In genomic region chr17:60604686-60605334, GRCh38 we compare ENCODE assay signal across 13 cellular contexts. TPM values are rescaled to one million over a fixed set of nuclear protein-coding genes. Genes with fewer than 3 reads are reported as not detected.
A peak's percentile ranks its signal among the peaks of the same experiment; 100 is the strongest.
DNase-seq lines count a peak whose midpoint lies in the region; ATAC-seq and TF ChIP-seq lines count a peak whose summit lies in the region.
"Had no signal": no experiment of that assay in that cellular context is flagged by ENCODE, and none has a peak within 500 bp of the region (broad histone marks: within the 10 kb centered on the region; RNA-seq: fewer than 3 reads in every experiment).

No MANE protein-coding gene starts in this region.

- H3K4me3 ChIP-seq in astrocyte of the cerebellum (ENCODE audit: low read depth, low read length), result no peak overlapping the region

- intact Hi-C loops in posterior cingulate gyrus (cut with DNase I), result no loop called here

- ATAC-seq in HG02840 (IDR thresholded peaks at IDR 0.05; ENCODE audit: low FRiP score, unreplicated experiment), result no peak
- ATAC-seq: activated T-cell treated with anti-CD3 and anti-CD28 coated beads, Interleukin-2, amount 50 U/mL, for 4 hours had no signal

- DNase-seq in AG08395 (ENCODE audit: low spot score) (peak; percentile 43), HT1080 (ENCODE audit: low read depth) (peak; percentile 70), astrocyte of the cerebellum (ENCODE audit: low read depth) (peak; percentile 47), islet precursor cell (peak; percentile 72), posterior cingulate gyrus (no peak), NCI-H2029 treated with DMSO at 0.1 percent for 48 hours (lab: John Stamatoyannopoulos, UW) (no peak)
- DNase-seq in activated CD4-positive, alpha-beta T cell treated with anti-CD3 and anti-CD28 coated beads for 48 hours, result no peak
- DNase-seq: activated T-cell treated with anti-CD3 and anti-CD28 coated beads, Interleukin-2, amount 50 U/mL, for 4 hours; COR-L47; effector memory CD4-positive, alpha-beta T cell; NCI-H1436 treated with DMSO at 0.1 percent for 48 hours; stimulated activated CD4-positive, alpha-beta T cell treated with anti-CD3 and anti-CD28 coated beads, Interleukin-4, amount 100 ng/mL, for 1 hour had no signal

- in situ Hi-C loops in astrocyte of the cerebellum (cut with HindIII; ENCODE audit: low sequenced_read_pairs), result no loop called here

- TF ChIP-seq CTCF in astrocyte of the cerebellum (IDR thresholded peaks at IDR 0.05; ENCODE audit: low read depth, low read length, missing control alignments), result no peak

RNA-seq across cellular contexts. Expression of gene PPM1D, which starts 4.8 kb away (rescaled TPM):
- total RNA-seq in HT1080 (2014; rRNA removed; shearing (Covaris generic)), result 10.8 and 12.0 TPM in 2 replicates
- polyA plus RNA-seq in HT1080 (2015; cell fraction: cytosol; rRNA removed), result 7.3 and 11.5 TPM in 2 replicates
- 10.6 and 10.8 TPM in 2 replicates for polyA plus RNA-seq in HT1080 (2015; cell fraction: nucleus; rRNA removed)

Comparison
In these comparisons a context has a peak if more than half of its experiments do, and no peak if none do; other contexts are left out.
1. DNase-seq: peak in AG08395 (single experiment), HT1080 (single experiment), astrocyte of the cerebellum (single experiment) and islet precursor cell (single experiment); none in activated CD4-positive, alpha-beta T cell treated with anti-CD3 and anti-CD28 coated beads for 48 hours (single experiment), posterior cingulate gyrus (0 of 10) and NCI-H2029 treated with DMSO at 0.1 percent for 48 hours (single experiment).